ENCODE assay signal across 14 cellular contexts in genomic region chr19:29091127-29091526, GRCh38.
A peak's percentile ranks its signal among the peaks of the same experiment; 100 is the strongest.
DNase-seq lines count a peak whose midpoint lies in the region; ATAC-seq and TF ChIP-seq lines count a peak whose summit lies in the region.
"Had no signal": no experiment of that assay in that cellular context is flagged by ENCODE, and none has a peak within 500 bp of the region (broad histone marks: within the 10 kb centered on the region; RNA-seq: fewer than 3 reads in every experiment).

No MANE protein-coding gene starts in this region.

- no peaks in the 10 kb centered on the region for H3K36me3 ChIP-seq in H7 (replicated peaks; ENCODE audit: control insufficient read depth, insufficient read depth, low read length)
- no peaks in the 10 kb centered on the region for H3K36me3 ChIP-seq in NT2/D1 (ENCODE audit: insufficient read depth, insufficient read length, low read length)
- H3K36me3 ChIP-seq in neural cell (ENCODE audit: insufficient read depth, low read length), result no peaks in the 10 kb centered on the region
- H3K36me3 ChIP-seq: BLaER1 had no signal

- H3K79me2 ChIP-seq in neural cell (replicated peaks; ENCODE audit: insufficient read depth, low read length), result no peaks in the 10 kb centered on the region

- no peak overlapping the region for H3K4me3 Mint-ChIP-seq in activated CD8-positive, alpha-beta T cell treated with anti-CD3 and anti-CD28 coated beads for 36 hours
- H3K4me3 Mint-ChIP-seq: CD8-positive, alpha-beta memory T cell had no signal

- H3K27me3 Mint-ChIP-seq in activated CD8-positive, alpha-beta T cell treated with anti-CD3 and anti-CD28 coated beads for 36 hours, result no peaks in the 10 kb centered on the region

- H3K4me2 ChIP-seq in neural cell (ENCODE audit: low read length), result no peak overlapping the region
- H3K4me2 ChIP-seq: BLaER1 had no signal

- H3K36me3 Mint-ChIP-seq in activated CD8-positive, alpha-beta T cell treated with anti-CD3 and anti-CD28 coated beads for 36 hours (ENCODE audit: low read depth), result no peaks in the 10 kb centered on the region
- H3K36me3 Mint-ChIP-seq: CD8-positive, alpha-beta memory T cell had no signal

- H3K9me3 Mint-ChIP-seq in activated CD8-positive, alpha-beta T cell treated with anti-CD3 and anti-CD28 coated beads for 36 hours, result no peaks in the 10 kb centered on the region

- TF ChIP-seq EP300 in neural cell (conservative IDR thresholded peaks at IDR 0.05; ENCODE audit: poor library complexity, severe bottlenecking), result peak; percentile 19

- H3F3A ChIP-seq in neural cell (ENCODE audit: insufficient read depth, low read length, poor library complexity, severe bottlenecking), result no peaks in the 10 kb centered on the region

- no peaks in the 10 kb centered on the region for H3K9me3 ChIP-seq in NT2/D1 (ENCODE audit: insufficient read depth, low read length)
- H3K9me3 ChIP-seq in neural cell (ENCODE audit: low read length), result no peaks in the 10 kb centered on the region
- H3K9me3 ChIP-seq: BLaER1, Caco-2 had no signal

- no peak overlapping the region for H3K27ac ChIP-seq in neural cell (ENCODE audit: low read length)
- H3K27ac ChIP-seq: BLaER1 had no signal

- CTCF ChIA-PET in activated CD8-positive, alpha-beta T cell treated with anti-CD3 and anti-CD28 coated beads for 36 hours (lab: Charles Lee), result no interaction called here

- intact Hi-C loops in activated CD8-positive, alpha-beta T cell treated with anti-CD3 and anti-CD28 coated beads for 36 hours (cut with micrococcal nuclease), result no loop called here

- no peak overlapping the region for H3K9ac ChIP-seq in NT2/D1 (ENCODE audit: insufficient read length, low read depth)
- H3K9ac ChIP-seq in neural cell (ENCODE audit: low read length), result no peak overlapping the region
- H3K9ac ChIP-seq: BLaER1 had no signal

- no peak overlapping the region for H3K27ac Mint-ChIP-seq in activated CD8-positive, alpha-beta T cell treated with anti-CD3 and anti-CD28 coated beads for 36 hours

- no peaks in the 10 kb centered on the region for H4K20me1 ChIP-seq in neural cell (ENCODE audit: insufficient read depth)
- H4K20me1 ChIP-seq: BLaER1 had no signal

- DNase-seq in H7 (peak; percentile 66), NT2/D1 (ENCODE audit: low read depth, low spot score) (peak; percentile 30), iPS-NIHi11 (ENCODE audit: low spot score) (peak; percentile 39), iPS-NIHi7 (ENCODE audit: extremely low spot score) (no peak)
- DNase-seq in activated CD8-positive, alpha-beta T cell treated with anti-CD3 and anti-CD28 coated beads for 36 hours, result no peak
- DNase-seq: 8988T; AML-193; Caco-2; CD8-positive, alpha-beta memory T cell; DND-41; GDM1 had no signal

- H3K4me1 ChIP-seq in NT2/D1 (ENCODE audit: insufficient read depth, insufficient read length), result peaks cover 4% of the 10 kb centered on the region
- H3K4me1 ChIP-seq: BLaER1 had no signal

- H3K27me3 ChIP-seq in H7 (ENCODE audit: control insufficient read depth, insufficient read depth, low read length) (no peaks in the 10 kb centered on the region), NT2/D1 (ENCODE audit: insufficient read depth, insufficient read length) (no peaks in the 10 kb centered on the region), neural cell (ENCODE audit: insufficient read depth, low read depth, low read length) (no peaks in the 10 kb centered on the region)
- H3K27me3 ChIP-seq: BLaER1 had no signal

- ATAC-seq in GM18519 (IDR thresholded peaks at IDR 0.05; ENCODE audit: low FRiP score, unreplicated experiment), result no peak
- ATAC-seq in activated CD8-positive, alpha-beta T cell treated with anti-CD3 and anti-CD28 coated beads for 36 hours, result no peak

- H3K4me1 Mint-ChIP-seq in activated CD8-positive, alpha-beta T cell treated with anti-CD3 and anti-CD28 coated beads for 36 hours (ENCODE audit: low read depth), result no peaks in the 10 kb centered on the region
- H3K4me1 Mint-ChIP-seq: CD8-positive, alpha-beta memory T cell had no signal

- no peaks in the 10 kb centered on the region for H3K9me2 ChIP-seq in neural cell (ENCODE audit: insufficient read depth, low read length)

- TF ChIP-seq CTCF in neural cell (IDR thresholded peaks at IDR 0.05; ENCODE audit: poor library complexity, severe bottlenecking), result no peak
- TF ChIP-seq CTCF in activated CD8-positive, alpha-beta T cell treated with anti-CD3 and anti-CD28 coated beads for 36 hours (IDR thresholded peaks at IDR 0.05), result no peak

- H3K4me3 ChIP-seq in H7 (ENCODE audit: insufficient read depth, low read depth, low read length) (no peak overlapping the region), NT2/D1 (ENCODE audit: insufficient read length, low read depth) (no peak overlapping the region), neural cell (ENCODE audit: low read length) (no peak overlapping the region)
- H3K4me3 ChIP-seq: BLaER1 had no signal

- POLR2A ChIA-PET in activated CD8-positive, alpha-beta T cell treated with anti-CD3 and anti-CD28 coated beads for 36 hours (lab: Charles Lee), result no interaction called here

- no peak for TF ChIP-seq RAD21 in neural cell (conservative IDR thresholded peaks at IDR 0.05)

- H2AFZ ChIP-seq in neural cell (ENCODE audit: low read depth, low read length), result no peak overlapping the region

TF ChIP-seq in neural cell, 6 proteins besides CTCF, POLR2A, EP300 and RAD21:
- peak; percentile 30 for TF ChIP-seq POLR2AphosphoS5 (IDR thresholded peaks at IDR 0.05)
- no peak for TF ChIP-seq TAF1 (IDR thresholded peaks at IDR 0.05; ENCODE audit: low read depth)
- no peak for TF ChIP-seq EZH2 (IDR thresholded peaks at IDR 0.05; ENCODE audit: borderline replicate concordance, insufficient read depth, low read length, poor library complexity, severe bottlenecking)

Comparison
In these comparisons a context has a peak if more than half of its experiments do, and no peak if none do; other contexts are left out.
1. DNase-seq: peak in H7 (single experiment), NT2/D1 (single experiment) and iPS-NIHi11 (single experiment); none in iPS-NIHi7 (single experiment) and activated CD8-positive, alpha-beta T cell treated with anti-CD3 and anti-CD28 coated beads for 36 hours (single experiment).